Comparison of ENCODE assay signal across 12 cellular contexts in genomic region chr2:238264072-238264460, GRCh38. TPM values are rescaled to one million over a fixed set of nuclear protein-coding genes. Genes with fewer than 3 reads are reported as not detected.
DNase-seq lines count a peak whose midpoint lies in the region; ATAC-seq and TF ChIP-seq lines count a peak whose summit lies in the region.
"Had no signal": no experiment of that assay in that cellular context is flagged by ENCODE, and none has a peak within 500 bp of the region (broad histone marks: within the 10 kb centered on the region; RNA-seq: fewer than 3 reads in every experiment).

No MANE protein-coding gene starts in this region.

- no peaks in the 10 kb centered on the region for H3K27me3 Mint-ChIP-seq in activated T-helper 1 cell treated with anti-CD3 and anti-CD28 coated beads, Interleukin-12 subunit alpha, Interleukin-12 subunit beta, Interleukin-2, Interleukin-4 antibody, amounts not matched to agents 30 ng/mL and 10 ng/mL and 1 ng/mL, durations not matched to agents 14 hours and 24 hours and 36 hours (ENCODE audit: insufficient read depth)
- no peaks in the 10 kb centered on the region for H3K27me3 Mint-ChIP-seq in mesothelial cell of epicardium (ENCODE audit: low read depth)
- H3K27me3 Mint-ChIP-seq: activated CD8-positive, alpha-beta T cell treated with anti-CD3 and anti-CD28 coated beads for 36 hours; IgD-negative memory B cell had no signal

- no peak overlapping the region for H3K27ac Mint-ChIP-seq in activated T-helper 1 cell treated with anti-CD3 and anti-CD28 coated beads, Interleukin-12 subunit alpha, Interleukin-12 subunit beta, Interleukin-2, Interleukin-4 antibody, amounts not matched to agents 30 ng/mL and 10 ng/mL and 1 ng/mL, durations not matched to agents 14 hours and 24 hours and 36 hours
- H3K27ac Mint-ChIP-seq in mesothelial cell of epicardium = no peak overlapping the region
- H3K27ac Mint-ChIP-seq: activated CD8-positive, alpha-beta T cell treated with anti-CD3 and anti-CD28 coated beads for 36 hours; IgD-negative memory B cell; stimulated activated effector memory CD8-positive, alpha-beta T cell treated with anti-CD3 and anti-CD28 coated beads, Interleukin-12 subunit alpha, Interleukin-12 subunit beta, amount 100 ng/mL, for 72 hours had no signal

- H3K4me1 Mint-ChIP-seq in activated T-helper 1 cell treated with anti-CD3 and anti-CD28 coated beads, Interleukin-12 subunit alpha, Interleukin-12 subunit beta, Interleukin-2, Interleukin-4 antibody, amounts not matched to agents 30 ng/mL and 10 ng/mL and 1 ng/mL, durations not matched to agents 14 hours and 24 hours and 36 hours (ENCODE audit: low read depth) = peaks cover 7% of the 10 kb centered on the region
- peaks cover 16% of the 10 kb centered on the region for H3K4me1 Mint-ChIP-seq in mesothelial cell of epicardium

- H3K9me3 ChIP-seq in esophagus squamous epithelium = no peaks in the 10 kb centered on the region
- H3K9me3 ChIP-seq in mucosa of descending colon = no peaks in the 10 kb centered on the region
- no peaks in the 10 kb centered on the region for H3K9me3 ChIP-seq in thoracic aorta

- H3K4me3 ChIP-seq in KMS-11 (IDR thresholded peaks at IDR 0.05; ENCODE audit: insufficient read depth, low read depth, low read length) (no peak overlapping the region), esophagus squamous epithelium (no peak overlapping the region), mucosa of descending colon (no peak overlapping the region), thoracic aorta (no peak overlapping the region)
- H3K4me3 ChIP-seq: GM23248 had no signal

- H3K4me1 ChIP-seq in KMS-11 (ENCODE audit: low read depth, poor library complexity, severe bottlenecking) = peaks cover 83% of the 10 kb centered on the region
- H3K4me1 ChIP-seq in esophagus squamous epithelium = peaks cover 11 to 55% (median 33%) of the 10 kb centered on the region in 3 donors
- H3K4me1 ChIP-seq in mucosa of descending colon (ENCODE audit: low read depth) = peaks cover 14% of the 10 kb centered on the region
- H3K4me1 ChIP-seq in thoracic aorta (ENCODE audit: control insufficient read depth in 1 of 2, low read depth in 2 of 2) = peaks cover 3 to 19% of the 10 kb centered on the region in 2 donors

- no peak overlapping the region for H3K4me3 Mint-ChIP-seq in activated T-helper 1 cell treated with anti-CD3 and anti-CD28 coated beads, Interleukin-12 subunit alpha, Interleukin-12 subunit beta, Interleukin-2, Interleukin-4 antibody, amounts not matched to agents 30 ng/mL and 10 ng/mL and 1 ng/mL, durations not matched to agents 14 hours and 24 hours and 36 hours
- H3K4me3 Mint-ChIP-seq in mesothelial cell of epicardium = no peak overlapping the region
- H3K4me3 Mint-ChIP-seq: activated CD8-positive, alpha-beta T cell treated with anti-CD3 and anti-CD28 coated beads for 36 hours; IgD-negative memory B cell; stimulated activated effector memory CD8-positive, alpha-beta T cell treated with anti-CD3 and anti-CD28 coated beads, Interleukin-12 subunit alpha, Interleukin-12 subunit beta, amount 100 ng/mL, for 72 hours had no signal

- no peak overlapping the region; the same call in 1 of the 2 replicates for H3K9ac ChIP-seq in KMS-11
- H3K9ac ChIP-seq: GM23248 had no signal

- peak; percentile 56 for ATAC-seq in mucosa of descending colon
- no peak for ATAC-seq in thoracic aorta (ENCODE audit: insufficient number of reproducible peaks, low FRiP score, low read depth)

- H3K27ac ChIP-seq in KMS-11 = peak overlapping the region; percentile 68; the same call in 1 of the 2 replicates
- peak overlapping the region; percentile 35 to 81 (median 73) for H3K27ac ChIP-seq in esophagus squamous epithelium
- peak overlapping the region; percentile 22 to 55 for H3K27ac ChIP-seq in thoracic aorta

- intact Hi-C loops in esophagus squamous epithelium (cut with DNase I) = no loop called here
- intact Hi-C loops in mucosa of descending colon (cut with DNase I, micrococcal nuclease) = no loop called here
- intact Hi-C loops in activated T-helper 1 cell treated with anti-CD3 and anti-CD28 coated beads, Interleukin-12 subunit alpha, Interleukin-12 subunit beta, Interleukin-2, Interleukin-4 antibody, amounts not matched to agents 30 ng/mL and 10 ng/mL and 1 ng/mL, durations not matched to agents 14 hours and 24 hours and 36 hours (cut with micrococcal nuclease) = loop anchor here (5.0 kb wide), 1 partner anchor 107 kb away; the partner anchor contains the start of gene ERFE

- WGBS in esophagus squamous epithelium, 2 donors = 85% methylated on average over 4 of the region's 4 CpGs; no CpG with 5 or more reads in 1 of the 2 donors

- no peaks in the 10 kb centered on the region for H4K20me1 ChIP-seq in KMS-11 (ENCODE audit: insufficient read depth)

- DNase-seq in esophagus squamous epithelium (lab: John Stamatoyannopoulos, UW) = no peak
- DNase-seq in mucosa of descending colon = peak; percentile 39 to 61 (median 59)
- no peak for DNase-seq in thoracic aorta (ENCODE audit: low spot score)
- DNase-seq in germinal center (ENCODE audit: low spot score) = no peak
- DNase-seq in activated T-helper 1 cell treated with anti-CD3 and anti-CD28 coated beads, Interleukin-12 subunit alpha, Interleukin-12 subunit beta, Interleukin-2, Interleukin-4 antibody, amounts not matched to agents 30 ng/mL and 10 ng/mL and 1 ng/mL, durations not matched to agents 14 hours and 24 hours and 36 hours (ENCODE audit: low spot score) = no peak
- DNase-seq in RPMI8226 = no peak
- no peak for DNase-seq in mesothelial cell of epicardium (ENCODE audit: low spot score in 2 of 2, unreplicated experiment in 2 of 2)

- no peaks in the 10 kb centered on the region for H3K9me3 Mint-ChIP-seq in activated T-helper 1 cell treated with anti-CD3 and anti-CD28 coated beads, Interleukin-12 subunit alpha, Interleukin-12 subunit beta, Interleukin-2, Interleukin-4 antibody, amounts not matched to agents 30 ng/mL and 10 ng/mL and 1 ng/mL, durations not matched to agents 14 hours and 24 hours and 36 hours
- H3K9me3 Mint-ChIP-seq in mesothelial cell of epicardium = no peaks in the 10 kb centered on the region
- H3K9me3 Mint-ChIP-seq: activated CD8-positive, alpha-beta T cell treated with anti-CD3 and anti-CD28 coated beads for 36 hours; IgD-negative memory B cell; stimulated activated effector memory CD8-positive, alpha-beta T cell treated with anti-CD3 and anti-CD28 coated beads, Interleukin-12 subunit alpha, Interleukin-12 subunit beta, amount 100 ng/mL, for 72 hours had no signal

- H2AFZ ChIP-seq in KMS-11 (ENCODE audit: low read depth) = no peak overlapping the region

- H3K27me3 ChIP-seq in KMS-11 (ENCODE audit: insufficient read depth, low read depth) (no peaks in the 10 kb centered on the region), esophagus squamous epithelium (no peaks in the 10 kb centered on the region), thoracic aorta (replicated peaks; ENCODE audit: insufficient read depth) (no peaks in the 10 kb centered on the region)

- H3K4me2 ChIP-seq in KMS-11 = peak overlapping the region; percentile 57

- no peaks in the 10 kb centered on the region for H3K79me2 ChIP-seq in KMS-11 (ENCODE audit: insufficient read depth, low read depth)

- peaks cover 19% of the 10 kb centered on the region for H3K36me3 Mint-ChIP-seq in activated T-helper 1 cell treated with anti-CD3 and anti-CD28 coated beads, Interleukin-12 subunit alpha, Interleukin-12 subunit beta, Interleukin-2, Interleukin-4 antibody, amounts not matched to agents 30 ng/mL and 10 ng/mL and 1 ng/mL, durations not matched to agents 14 hours and 24 hours and 36 hours (ENCODE audit: low read depth)
- peaks cover 20% of the 10 kb centered on the region for H3K36me3 Mint-ChIP-seq in mesothelial cell of epicardium

- TF ChIP-seq CTCF in KMS-11 (conservative IDR thresholded peaks at IDR 0.05; ENCODE audit: low read depth, low read length) (no peak), esophagus squamous epithelium (IDR thresholded peaks at IDR 0.05) (no peak), mucosa of descending colon (IDR thresholded peaks at IDR 0.05) (no peak), thoracic aorta (IDR thresholded peaks at IDR 0.05) (no peak), mesothelial cell of epicardium (IDR thresholded peaks at IDR 0.05; ENCODE audit: unreplicated experiment) (no peak)

- no peak for TF ChIP-seq POLR2A in esophagus squamous epithelium (IDR thresholded peaks at IDR 0.05)

- H3K36me3 ChIP-seq in KMS-11 (ENCODE audit: insufficient read depth) = no peaks in the 10 kb centered on the region
- peaks cover 9 to 92% (median 34%) of the 10 kb centered on the region in 3 donors for H3K36me3 ChIP-seq in esophagus squamous epithelium
- H3K36me3 ChIP-seq in mucosa of descending colon (ENCODE audit: low read depth) = no peaks in the 10 kb centered on the region
- H3K36me3 ChIP-seq in thoracic aorta = peaks cover 53% of the 10 kb centered on the region

RNA-seq across cellular contexts. Expression of gene HES6, which starts 24.2 kb away (rescaled TPM):
- total RNA-seq in esophagus squamous epithelium (1 to 10 TPM; 3.1 to 5.1 (median 4.2) TPM), mucosa of descending colon (10 to 100 TPM; 21.9 to 63.5 (median 25.7) TPM), thoracic aorta (10 to 100 TPM in 1 of 2 donors, 1 to 10 TPM in 1; 2.5 to 12.3 TPM), mesothelial cell of epicardium (4.2 to 5.1 TPM (median 4.3 TPM) in 3 replicates)
- 10.3 and 11.2 TPM in 2 replicates for total RNA-seq in activated T-helper 1 cell treated with anti-CD3 and anti-CD28 coated beads, Interleukin-12 subunit alpha, Interleukin-12 subunit beta, Interleukin-2, Interleukin-4 antibody, amounts not matched to agents 30 ng/mL and 10 ng/mL and 1 ng/mL, durations not matched to agents 14 hours and 24 hours and 36 hours

RNA-seq across cellular contexts. Expression of gene PER2, which starts 24.3 kb away (rescaled TPM):
- 10 to 100 TPM in 2 of 4 donors, 1 to 10 TPM in 2; 6.2 to 28.0 (median 12.0) TPM for total RNA-seq in esophagus squamous epithelium
- total RNA-seq in mucosa of descending colon = 10 to 100 TPM; 22.6 to 26.8 (median 22.6) TPM
- 10 to 100 TPM; 14.2 to 26.2 TPM for total RNA-seq in thoracic aorta
- 19.0 and 21.2 TPM in 2 replicates for total RNA-seq in activated T-helper 1 cell treated with anti-CD3 and anti-CD28 coated beads, Interleukin-12 subunit alpha, Interleukin-12 subunit beta, Interleukin-2, Interleukin-4 antibody, amounts not matched to agents 30 ng/mL and 10 ng/mL and 1 ng/mL, durations not matched to agents 14 hours and 24 hours and 36 hours
- total RNA-seq in mesothelial cell of epicardium = 11.4 to 12.7 TPM (median 11.7 TPM) in 3 replicates

RNA-seq across cellular contexts. Expression of gene TRAF3IP1, which starts 56.3 kb away (rescaled TPM):
- 10 to 100 TPM in 1 of 4 donors, 1 to 10 TPM in 3; 5.4 to 13.5 (median 9.8) TPM for total RNA-seq in esophagus squamous epithelium
- 10 to 100 TPM; 13.3 to 37.5 (median 16.3) TPM for total RNA-seq in mucosa of descending colon
- total RNA-seq in thoracic aorta = 10 to 100 TPM; 19.4 to 23.7 TPM
- 14.4 and 15.4 TPM in 2 replicates for total RNA-seq in activated T-helper 1 cell treated with anti-CD3 and anti-CD28 coated beads, Interleukin-12 subunit alpha, Interleukin-12 subunit beta, Interleukin-2, Interleukin-4 antibody, amounts not matched to agents 30 ng/mL and 10 ng/mL and 1 ng/mL, durations not matched to agents 14 hours and 24 hours and 36 hours
- total RNA-seq in mesothelial cell of epicardium = 17.5 to 23.2 TPM (median 21.4 TPM) in 3 replicates

Comparison
In these comparisons a context has a peak if more than half of its experiments do, and no peak if none do; other contexts are left out.
1. DNase-seq: peak in mucosa of descending colon (3 of 3); none in esophagus squamous epithelium (single experiment), thoracic aorta (single experiment), germinal center (single experiment), activated T-helper 1 cell treated with anti-CD3 and anti-CD28 coated beads, Interleukin-12 subunit alpha, Interleukin-12 subunit beta, Interleukin-2, Interleukin-4 antibody, amounts not matched to agents 30 ng/mL and 10 ng/mL and 1 ng/mL, durations not matched to agents 14 hours and 24 hours and 36 hours (single experiment), RPMI8226 (single experiment) and mesothelial cell of epicardium (0 of 2).
2. Peak in every context shown above with its lines, with median percentiles within 50 percentile points of each other: H3K27ac ChIP-seq.